Comparison of ENCODE assay signal across 8 cellular contexts in genomic region chr17:16872836-16873653, GRCh38.
DNase-seq lines count a peak whose midpoint lies in the region; ATAC-seq and TF ChIP-seq lines count a peak whose summit lies in the region.

No MANE protein-coding gene starts in this region.

- H3K27me3 Mint-ChIP-seq in endodermal cell (ENCODE audit: insufficient read depth): no peaks in the 10 kb centered on the region

- TF ChIP-seq CTCF in endodermal cell (conservative IDR thresholded peaks at IDR 0.05) (peak; percentile 90), osteoblast (IDR thresholded peaks at IDR 0.05; ENCODE audit: extremely low read depth, low read depth, low read length) (peak; percentile 67)

- H3K79me2 ChIP-seq in osteoblast (ENCODE audit: insufficient read depth, low read length): no peaks in the 10 kb centered on the region

- no peaks in the 10 kb centered on the region for H3K36me3 Mint-ChIP-seq in endodermal cell (ENCODE audit: low read depth)

- H3K4me3 ChIP-seq in endodermal cell (ENCODE audit: low read length) (no peak overlapping the region), osteoblast (ENCODE audit: insufficient read depth, low read length) (no peak overlapping the region)

- H4K20me1 ChIP-seq in osteoblast (ENCODE audit: insufficient read depth, low read length): no peaks in the 10 kb centered on the region

- H3K4me3 Mint-ChIP-seq in endodermal cell: no peak overlapping the region

- no peak overlapping the region for H2AFZ ChIP-seq in osteoblast (ENCODE audit: low read length)

- WGBS in endodermal cell (ENCODE audit: insufficient coverage in 1 of 2, insufficient read length in 1 of 2), 2 experiments: 69 to 74% methylated on average over 11 to 12 of the region's 12 CpGs

- ATAC-seq in HG03045 (IDR thresholded peaks at IDR 0.05; ENCODE audit: unreplicated experiment) (no peak), HG03039 (IDR thresholded peaks at IDR 0.05; ENCODE audit: unreplicated experiment) (no peak), GM19467 (IDR thresholded peaks at IDR 0.05; ENCODE audit: unreplicated experiment) (no peak)

- peaks cover 8% of the 10 kb centered on the region for H3K9me3 Mint-ChIP-seq in endodermal cell

- no peaks in the 10 kb centered on the region for H3K36me3 ChIP-seq in endodermal cell (ENCODE audit: control insufficient read depth, insufficient read depth, low read length)
- H3K36me3 ChIP-seq in osteoblast (ENCODE audit: insufficient read depth, low read length): no peaks in the 10 kb centered on the region

- DNase-seq in DMS53 (lab: John Stamatoyannopoulos, UW) (peak; percentile 47), HK-2 (ENCODE audit: unreplicated experiment) (peak; percentile 13), T-helper 1 cell (peak in 3 of 5 donors; percentile 6 to 26 (median 17)), endodermal cell (peak; percentile 92), osteoblast (ENCODE audit: insufficient read length, low spot score, missing footprints) (peak; percentile 93)

- no peak overlapping the region for H3K27ac Mint-ChIP-seq in endodermal cell

- H3K9me3 ChIP-seq in endodermal cell (ENCODE audit: control insufficient read depth, low read length): peaks cover 9% of the 10 kb centered on the region
- peaks cover 3% of the 10 kb centered on the region for H3K9me3 ChIP-seq in osteoblast (ENCODE audit: low read depth, low read length)

- no peaks in the 10 kb centered on the region for H3K4me1 ChIP-seq in endodermal cell (ENCODE audit: control insufficient read depth, insufficient read depth, low read length)
- H3K4me1 ChIP-seq in osteoblast (ENCODE audit: insufficient read depth, low read length): no peaks in the 10 kb centered on the region

- H3K27me3 ChIP-seq in endodermal cell (ENCODE audit: control insufficient read depth, insufficient read depth, low read length, poor library complexity, severe bottlenecking) (no peaks in the 10 kb centered on the region), osteoblast (ENCODE audit: insufficient read depth, low read length) (no peaks in the 10 kb centered on the region)

- peaks cover 12% of the 10 kb centered on the region for H3K4me1 Mint-ChIP-seq in endodermal cell

- H3K9ac ChIP-seq in endodermal cell (ENCODE audit: extremely low read depth, low read length, poor library complexity, severe bottlenecking): no peak overlapping the region

- no peak overlapping the region for H3K4me2 ChIP-seq in osteoblast (ENCODE audit: insufficient read depth, low read length)

- no peak overlapping the region for H3K27ac ChIP-seq in endodermal cell (ENCODE audit: low read depth, low read length)
- H3K27ac ChIP-seq in osteoblast (ENCODE audit: low read depth, low read length): no peak overlapping the region

Comparison
In these comparisons a context has a peak if more than half of its experiments do, and no peak if none do; other contexts are left out.
1. DNase-seq: peak in every context shown above with its lines; median percentile 93 in osteoblast; 92 in endodermal cell; 47 in DMS53; 17 in T-helper 1 cell; 13 in HK-2.